7 cellular contexts compared by ENCODE assay signal in the genomic region with DNA sequence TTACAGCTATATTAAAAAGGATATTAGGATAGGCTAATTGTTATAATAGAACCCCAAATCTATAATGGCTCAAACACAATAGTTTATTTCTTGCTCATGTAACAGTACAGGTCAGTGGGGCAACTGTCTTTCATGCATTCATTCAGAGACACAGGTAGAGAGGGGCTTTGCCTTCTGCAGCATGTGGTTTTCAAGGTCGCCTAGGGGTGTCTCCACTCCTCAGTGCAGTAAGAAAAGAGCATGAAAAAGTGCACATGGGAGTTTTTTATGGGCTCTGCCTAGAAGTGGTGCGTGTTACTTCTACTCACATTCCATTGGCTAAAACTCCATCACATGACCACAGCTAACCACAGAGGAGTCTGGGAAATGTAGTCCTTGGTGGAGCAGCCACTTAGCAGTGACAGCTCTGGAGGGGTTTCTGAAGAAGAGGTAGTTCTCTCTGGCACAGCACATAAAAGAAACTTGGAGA. TPM values are rescaled to one million over a fixed set of nuclear protein-coding genes. Genes with fewer than 3 reads are reported as not detected.
DNase-seq lines count a peak whose midpoint lies in the region; TF ChIP-seq lines count a peak whose summit lies in the region.

No MANE protein-coding gene starts in this region.

- H3K4me1 ChIP-seq in HEK293 (ENCODE audit: control insufficient read depth, insufficient read depth, low read length), result no peaks in the 10 kb centered on the region

- DNase-seq in GM13976 (ENCODE audit: low spot score) (peak; percentile 79), MG63 (peak; percentile 47), T follicular helper cell (ENCODE audit: low read depth) (peak; percentile 52), astrocyte of the spinal cord (ENCODE audit: low read depth, low spot score) (peak; percentile 92), iPS-NIHi11 (ENCODE audit: low spot score) (peak; percentile 75)
- peak; percentile 20 to 29 for DNase-seq in stimulated activated CD4-positive, alpha-beta T cell treated with anti-CD3 and anti-CD28 coated beads, Interleukin-12 subunit alpha, Interleukin-12 subunit beta, amount 100 ng/mL, for 24 hours (ENCODE audit: low read depth in 2 of 2)

- in situ Hi-C loops in GM13976 (cut with MboI; ENCODE audit: low sequenced_read_pairs, unreplicated experiment) (no loop called here), astrocyte of the spinal cord (cut with HindIII; ENCODE audit: low sequenced_read_pairs) (no loop called here)

- no peaks in the 10 kb centered on the region for H3K27me3 ChIP-seq in MG63

- H3K4me3 ChIP-seq in HEK293 (ENCODE audit: low read depth, low read length) (no peak overlapping the region), MG63 (no peak overlapping the region), astrocyte of the spinal cord (ENCODE audit: low read depth, low read length) (peak overlapping the region; percentile 37)

- no peak overlapping the region for H3K27ac ChIP-seq in HEK293 (ENCODE audit: extremely low read depth, low read depth, low read length)

- CTCF ChIA-PET in HEK293 (lab: Yijun Ruan, JAX), result interaction anchor here (0.6 to 2.6 kb wide), 4 partner anchors 9 to 84 kb away, joined by 3 to 7 read pairs (median 5); no protein-coding TSS in a partner anchor

- TF ChIP-seq CTCF in GM13976 (IDR thresholded peaks at IDR 0.05; ENCODE audit: borderline replicate concordance, control extremely low read depth, extremely low read depth, insufficient read depth, missing control alignments), result peak; percentile 49
- peak; percentile 24; the same call in 1 of the 2 replicates for TF ChIP-seq CTCF in HEK293 (tag by site-specific recombination; IDR thresholded peaks at IDR 0.05)
- TF ChIP-seq CTCF in astrocyte of the spinal cord (IDR thresholded peaks at IDR 0.05; ENCODE audit: low read depth, low read length), result peak; percentile 46

- H3K9me3 ChIP-seq in HEK293 (ENCODE audit: control insufficient read depth, insufficient read depth, low read depth, low read length) (no peaks in the 10 kb centered on the region), MG63 (no peaks in the 10 kb centered on the region)

- POLR2A ChIA-PET in HEK293 (lab: Yijun Ruan, JAX), result no interaction called here

- H3K36me3 ChIP-seq in HEK293 (ENCODE audit: control insufficient read depth in 2 of 2, insufficient read depth in 1 of 2, low read length in 2 of 2) (peaks cover 0 to 3% of the 10 kb centered on the region in 2 experiments; a peak in 1 of 3 replicates), MG63 (peaks cover 5% of the 10 kb centered on the region; the same call in 1 of the 2 replicates)

TF ChIP-seq in HEK293, 187 proteins besides CTCF, POLR2A, EP300 and RAD21 (continues in another document):
- peak; percentile 74 for TF ChIP-seq FEZF1 (tag by site-specific recombination; IDR thresholded peaks at IDR 0.05)
- 0 out of 2 replicates have a peak, but pooled peaks have one; percentile 23 for TF ChIP-seq ZXDB (tag by site-specific recombination; IDR thresholded peaks at IDR 0.05)
- TF ChIP-seq, protein P1, sequence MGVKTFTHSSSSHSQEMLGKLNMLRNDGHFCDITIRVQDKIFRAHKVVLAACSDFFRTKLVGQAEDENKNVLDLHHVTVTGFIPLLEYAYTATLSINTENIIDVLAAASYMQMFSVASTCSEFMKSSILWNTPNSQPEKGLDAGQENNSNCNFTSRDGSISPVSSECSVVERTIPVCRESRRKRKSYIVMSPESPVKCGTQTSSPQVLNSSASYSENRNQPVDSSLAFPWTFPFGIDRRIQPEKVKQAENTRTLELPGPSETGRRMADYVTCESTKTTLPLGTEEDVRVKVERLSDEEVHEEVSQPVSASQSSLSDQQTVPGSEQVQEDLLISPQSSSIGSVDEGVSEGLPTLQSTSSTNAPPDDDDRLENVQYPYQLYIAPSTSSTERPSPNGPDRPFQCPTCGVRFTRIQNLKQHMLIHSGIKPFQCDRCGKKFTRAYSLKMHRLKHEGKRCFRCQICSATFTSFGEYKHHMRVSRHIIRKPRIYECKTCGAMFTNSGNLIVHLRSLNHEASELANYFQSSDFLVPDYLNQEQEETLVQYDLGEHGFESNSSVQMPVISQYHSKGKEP (tag by site-specific recombination; IDR thresholded peaks at IDR 0.05), result 0 out of 2 replicates have a peak, but pooled peaks have one; percentile 23
- TF ChIP-seq SP2 (tag by site-specific recombination; IDR thresholded peaks at IDR 0.05), result peak; percentile 25
- peak; percentile 47; the same call in 1 of the 2 replicates for TF ChIP-seq ZNF350 (tag by site-specific recombination; IDR thresholded peaks at IDR 0.05)
- TF ChIP-seq, protein P2, sequence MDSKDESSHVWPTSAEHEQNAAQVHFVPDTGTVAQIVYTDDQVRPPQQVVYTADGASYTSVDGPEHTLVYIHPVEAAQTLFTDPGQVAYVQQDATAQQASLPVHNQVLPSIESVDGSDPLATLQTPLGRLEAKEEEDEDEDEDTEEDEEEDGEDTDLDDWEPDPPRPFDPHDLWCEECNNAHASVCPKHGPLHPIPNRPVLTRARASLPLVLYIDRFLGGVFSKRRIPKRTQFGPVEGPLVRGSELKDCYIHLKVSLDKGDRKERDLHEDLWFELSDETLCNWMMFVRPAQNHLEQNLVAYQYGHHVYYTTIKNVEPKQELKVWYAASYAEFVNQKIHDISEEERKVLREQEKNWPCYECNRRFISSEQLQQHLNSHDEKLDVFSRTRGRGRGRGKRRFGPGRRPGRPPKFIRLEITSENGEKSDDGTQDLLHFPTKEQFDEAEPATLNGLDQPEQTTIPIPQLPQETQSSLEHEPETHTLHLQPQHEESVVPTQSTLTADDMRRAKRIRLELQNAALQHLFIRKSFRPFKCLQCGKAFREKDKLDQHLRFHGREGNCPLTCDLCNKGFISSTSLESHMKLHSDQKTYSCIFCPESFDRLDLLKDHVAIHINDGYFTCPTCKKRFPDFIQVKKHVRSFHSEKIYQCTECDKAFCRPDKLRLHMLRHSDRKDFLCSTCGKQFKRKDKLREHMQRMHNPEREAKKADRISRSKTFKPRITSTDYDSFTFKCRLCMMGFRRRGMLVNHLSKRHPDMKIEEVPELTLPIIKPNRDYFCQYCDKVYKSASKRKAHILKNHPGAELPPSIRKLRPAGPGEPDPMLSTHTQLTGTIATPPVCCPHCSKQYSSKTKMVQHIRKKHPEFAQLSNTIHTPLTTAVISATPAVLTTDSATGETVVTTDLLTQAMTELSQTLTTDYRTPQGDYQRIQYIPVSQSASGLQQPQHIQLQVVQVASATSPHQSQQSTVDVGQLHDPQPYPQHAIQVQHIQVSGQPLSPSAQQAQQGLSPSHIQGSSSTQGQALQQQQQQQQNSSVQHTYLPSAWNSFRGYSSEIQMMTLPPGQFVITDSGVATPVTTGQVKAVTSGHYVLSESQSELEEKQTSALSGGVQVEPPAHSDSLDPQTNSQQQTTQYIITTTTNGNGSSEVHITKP (tag by site-specific recombination; IDR thresholded peaks at IDR 0.05), result 0 out of 2 replicates have a peak, but pooled peaks have one; percentile 25
- peak; percentile 37; the same call in 1 of the 2 replicates for TF ChIP-seq ZBTB17 (tag by site-specific recombination; IDR thresholded peaks at IDR 0.05)
- TF ChIP-seq WT1 (tag by site-specific recombination; IDR thresholded peaks at IDR 0.05), result peak; percentile 68; the same call in 1 of the 2 replicates
- no peak for TF ChIP-seq ZNF530 (tag by site-specific recombination; IDR thresholded peaks at IDR 0.05; ENCODE audit: low read depth)
- TF ChIP-seq ZNF76 (tag by site-specific recombination; IDR thresholded peaks at IDR 0.05; ENCODE audit: borderline replicate concordance, low read depth), result peak; percentile 88
- TF ChIP-seq ZNF610 (tag by site-specific recombination; IDR thresholded peaks at IDR 0.05; ENCODE audit: borderline replicate concordance), result 0 out of 2 replicates have a peak, but pooled peaks have one; percentile 15
- TF ChIP-seq SCRT2 (tag by site-specific recombination; IDR thresholded peaks at IDR 0.05), result no peak
- TF ChIP-seq, protein P3, sequence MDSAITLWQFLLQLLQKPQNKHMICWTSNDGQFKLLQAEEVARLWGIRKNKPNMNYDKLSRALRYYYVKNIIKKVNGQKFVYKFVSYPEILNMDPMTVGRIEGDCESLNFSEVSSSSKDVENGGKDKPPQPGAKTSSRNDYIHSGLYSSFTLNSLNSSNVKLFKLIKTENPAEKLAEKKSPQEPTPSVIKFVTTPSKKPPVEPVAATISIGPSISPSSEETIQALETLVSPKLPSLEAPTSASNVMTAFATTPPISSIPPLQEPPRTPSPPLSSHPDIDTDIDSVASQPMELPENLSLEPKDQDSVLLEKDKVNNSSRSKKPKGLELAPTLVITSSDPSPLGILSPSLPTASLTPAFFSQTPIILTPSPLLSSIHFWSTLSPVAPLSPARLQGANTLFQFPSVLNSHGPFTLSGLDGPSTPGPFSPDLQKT (IDR thresholded peaks at IDR 0.05; ENCODE audit: borderline replicate concordance, low read depth, low read length), result no peak
- TF ChIP-seq, protein P4, sequence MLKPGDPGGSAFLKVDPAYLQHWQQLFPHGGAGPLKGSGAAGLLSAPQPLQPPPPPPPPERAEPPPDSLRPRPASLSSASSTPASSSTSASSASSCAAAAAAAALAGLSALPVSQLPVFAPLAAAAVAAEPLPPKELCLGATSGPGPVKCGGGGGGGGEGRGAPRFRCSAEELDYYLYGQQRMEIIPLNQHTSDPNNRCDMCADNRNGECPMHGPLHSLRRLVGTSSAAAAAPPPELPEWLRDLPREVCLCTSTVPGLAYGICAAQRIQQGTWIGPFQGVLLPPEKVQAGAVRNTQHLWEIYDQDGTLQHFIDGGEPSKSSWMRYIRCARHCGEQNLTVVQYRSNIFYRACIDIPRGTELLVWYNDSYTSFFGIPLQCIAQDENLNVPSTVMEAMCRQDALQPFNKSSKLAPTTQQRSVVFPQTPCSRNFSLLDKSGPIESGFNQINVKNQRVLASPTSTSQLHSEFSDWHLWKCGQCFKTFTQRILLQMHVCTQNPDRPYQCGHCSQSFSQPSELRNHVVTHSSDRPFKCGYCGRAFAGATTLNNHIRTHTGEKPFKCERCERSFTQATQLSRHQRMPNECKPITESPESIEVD (tag by site-specific recombination; IDR thresholded peaks at IDR 0.05), result peak; percentile 65
- TF ChIP-seq, protein P5, sequence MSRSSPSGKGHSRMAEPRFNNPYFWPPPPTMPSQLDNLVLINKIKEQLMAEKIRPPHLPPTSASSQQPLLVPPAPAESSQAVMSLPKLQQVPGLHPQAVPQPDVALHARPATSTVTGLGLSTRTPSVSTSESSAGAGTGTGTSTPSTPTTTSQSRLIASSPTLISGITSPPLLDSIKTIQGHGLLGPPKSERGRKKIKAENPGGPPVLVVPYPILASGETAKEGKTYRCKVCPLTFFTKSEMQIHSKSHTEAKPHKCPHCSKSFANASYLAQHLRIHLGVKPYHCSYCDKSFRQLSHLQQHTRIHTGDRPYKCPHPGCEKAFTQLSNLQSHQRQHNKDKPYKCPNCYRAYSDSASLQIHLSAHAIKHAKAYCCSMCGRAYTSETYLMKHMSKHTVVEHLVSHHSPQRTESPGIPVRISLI (tag by site-specific recombination; IDR thresholded peaks at IDR 0.05), result peak; percentile 94

RNA-seq across cellular contexts. Expression of a gene that starts 1.8 kb away (rescaled TPM):
- 15.8 and 29.9 TPM in 2 replicates for total RNA-seq in MG63 (2014; rRNA removed; shearing (Covaris generic); ENCODE audit: low replicate concordance)

Comparison
In these comparisons a context has a peak if more than half of its experiments do, and no peak if none do; other contexts are left out.
1. DNase-seq: peak in every context shown above with its lines; median percentile 92 in astrocyte of the spinal cord; 79 in GM13976; 75 in iPS-NIHi11; 52 in T follicular helper cell; 47 in MG63; 24 in stimulated activated CD4-positive, alpha-beta T cell treated with anti-CD3 and anti-CD28 coated beads, Interleukin-12 subunit alpha, Interleukin-12 subunit beta, amount 100 ng/mL, for 24 hours.